In genomic region chr10:71634531-71635164, GRCh38 we compare ENCODE assay signal across 12 cellular contexts.
DNase-seq lines count a peak whose midpoint lies in the region; ATAC-seq, FAIRE-seq and TF ChIP-seq lines count a peak whose summit lies in the region.
"Had no signal": no experiment of that assay in that cellular context is flagged by ENCODE, and none has a peak within 500 bp of the region (broad histone marks: within the 10 kb centered on the region; RNA-seq: fewer than 3 reads in every experiment).

No MANE protein-coding gene starts in this region.

- no peak overlapping the region for H3K4me3 ChIP-seq in BLaER1
- no peak overlapping the region for H3K4me3 ChIP-seq in endodermal cell (ENCODE audit: low read length)
- H3K4me3 ChIP-seq: lower lobe of right lung, SJSA1 had no signal

- DNase-seq in NCI-H524 treated with DMSO at 0.1 percent for 48 hours (lab: John Stamatoyannopoulos, UW) (peak; percentile 19), endodermal cell (no peak), myocyte (ENCODE audit: low read depth) (peak; percentile 20), frontal cortex (ENCODE audit: low spot score in 2 of 2) (no peak)
- DNase-seq in activated T-helper 1 cell treated with anti-CD3 and anti-CD28 coated beads, Interleukin-12 subunit alpha, Interleukin-12 subunit beta, Interleukin-2, Interleukin-4 antibody, amounts not matched to agents 30 ng/mL and 10 ng/mL and 1 ng/mL, durations not matched to agents 14 hours and 24 hours and 36 hours (ENCODE audit: low spot score) = no peak
- DNase-seq: activated gamma-delta T cell treated with Interleukin-2 at 50 U/mL for 16 hours, lower lobe of right lung had no signal

- peaks cover 15% of the 10 kb centered on the region for H3K27me3 Mint-ChIP-seq in endodermal cell (ENCODE audit: insufficient read depth)
- peaks cover 3% of the 10 kb centered on the region for H3K27me3 Mint-ChIP-seq in activated T-helper 1 cell treated with anti-CD3 and anti-CD28 coated beads, Interleukin-12 subunit alpha, Interleukin-12 subunit beta, Interleukin-2, Interleukin-4 antibody, amounts not matched to agents 30 ng/mL and 10 ng/mL and 1 ng/mL, durations not matched to agents 14 hours and 24 hours and 36 hours (ENCODE audit: insufficient read depth)

- no peaks in the 10 kb centered on the region for H3K36me3 ChIP-seq in BLaER1
- no peaks in the 10 kb centered on the region for H3K36me3 ChIP-seq in endodermal cell (ENCODE audit: control insufficient read depth, insufficient read depth, low read length)
- H3K36me3 ChIP-seq: lower lobe of right lung, SJSA1 had no signal

- no peaks in the 10 kb centered on the region for H3K9me3 Mint-ChIP-seq in endodermal cell
- no peaks in the 10 kb centered on the region for H3K9me3 Mint-ChIP-seq in activated T-helper 1 cell treated with anti-CD3 and anti-CD28 coated beads, Interleukin-12 subunit alpha, Interleukin-12 subunit beta, Interleukin-2, Interleukin-4 antibody, amounts not matched to agents 30 ng/mL and 10 ng/mL and 1 ng/mL, durations not matched to agents 14 hours and 24 hours and 36 hours

- FAIRE-seq in frontal cortex (lab: Jason Lieb, UNC) = no peak
- FAIRE-seq: astrocyte had no signal

- 65 to 70% methylated on average over 5 of the region's 5 CpGs for WGBS in endodermal cell (ENCODE audit: insufficient coverage in 1 of 2, insufficient read length in 1 of 2), 2 experiments

- H3K27me3 ChIP-seq in BLaER1 (no peaks in the 10 kb centered on the region), endodermal cell (ENCODE audit: control insufficient read depth, insufficient read depth, low read length, poor library complexity, severe bottlenecking) (no peaks in the 10 kb centered on the region)
- H3K27me3 ChIP-seq: SJSA1 had no signal

- H3K9ac ChIP-seq in BLaER1 (no peak overlapping the region), endodermal cell (ENCODE audit: extremely low read depth, low read length, poor library complexity, severe bottlenecking) (no peak overlapping the region)

- H4K20me1 ChIP-seq in BLaER1 = no peaks in the 10 kb centered on the region

- H3K9me3 ChIP-seq in BLaER1 (no peaks in the 10 kb centered on the region), endodermal cell (ENCODE audit: control insufficient read depth, low read length) (no peaks in the 10 kb centered on the region)
- H3K9me3 ChIP-seq: lower lobe of right lung, SJSA1 had no signal

- no peak for ATAC-seq in GM19467 (IDR thresholded peaks at IDR 0.05; ENCODE audit: unreplicated experiment)
- no peak for ATAC-seq in GM21786 (IDR thresholded peaks at IDR 0.05; ENCODE audit: unreplicated experiment)
- ATAC-seq: lower lobe of right lung had no signal

- H3K4me2 ChIP-seq in BLaER1 = peak overlapping the region; percentile 62

- peak overlapping the region; percentile 11 for H3K27ac Mint-ChIP-seq in endodermal cell
- no peak overlapping the region for H3K27ac Mint-ChIP-seq in activated T-helper 1 cell treated with anti-CD3 and anti-CD28 coated beads, Interleukin-12 subunit alpha, Interleukin-12 subunit beta, Interleukin-2, Interleukin-4 antibody, amounts not matched to agents 30 ng/mL and 10 ng/mL and 1 ng/mL, durations not matched to agents 14 hours and 24 hours and 36 hours

- H3K36me3 Mint-ChIP-seq in endodermal cell (ENCODE audit: low read depth) = no peaks in the 10 kb centered on the region
- no peaks in the 10 kb centered on the region for H3K36me3 Mint-ChIP-seq in activated T-helper 1 cell treated with anti-CD3 and anti-CD28 coated beads, Interleukin-12 subunit alpha, Interleukin-12 subunit beta, Interleukin-2, Interleukin-4 antibody, amounts not matched to agents 30 ng/mL and 10 ng/mL and 1 ng/mL, durations not matched to agents 14 hours and 24 hours and 36 hours (ENCODE audit: low read depth)

- H3K27ac ChIP-seq in BLaER1 = no peak overlapping the region
- H3K27ac ChIP-seq in endodermal cell (ENCODE audit: low read depth, low read length) = no peak overlapping the region
- H3K27ac ChIP-seq: lower lobe of right lung, SJSA1 had no signal

- H3K4me1 ChIP-seq in BLaER1 = peaks cover 55% of the 10 kb centered on the region
- H3K4me1 ChIP-seq in endodermal cell (ENCODE audit: control insufficient read depth, insufficient read depth, low read length) = peaks cover 46% of the 10 kb centered on the region
- H3K4me1 ChIP-seq: SJSA1 had no signal

- H3K4me3 Mint-ChIP-seq in endodermal cell = no peak overlapping the region
- H3K4me3 Mint-ChIP-seq in activated T-helper 1 cell treated with anti-CD3 and anti-CD28 coated beads, Interleukin-12 subunit alpha, Interleukin-12 subunit beta, Interleukin-2, Interleukin-4 antibody, amounts not matched to agents 30 ng/mL and 10 ng/mL and 1 ng/mL, durations not matched to agents 14 hours and 24 hours and 36 hours = no peak overlapping the region

- H3K4me1 Mint-ChIP-seq in endodermal cell = peaks cover 84% of the 10 kb centered on the region
- no peaks in the 10 kb centered on the region for H3K4me1 Mint-ChIP-seq in activated T-helper 1 cell treated with anti-CD3 and anti-CD28 coated beads, Interleukin-12 subunit alpha, Interleukin-12 subunit beta, Interleukin-2, Interleukin-4 antibody, amounts not matched to agents 30 ng/mL and 10 ng/mL and 1 ng/mL, durations not matched to agents 14 hours and 24 hours and 36 hours (ENCODE audit: low read depth)

- TF ChIP-seq CTCF in endodermal cell (conservative IDR thresholded peaks at IDR 0.05) = no peak

- intact Hi-C loops in activated T-helper 1 cell treated with anti-CD3 and anti-CD28 coated beads, Interleukin-12 subunit alpha, Interleukin-12 subunit beta, Interleukin-2, Interleukin-4 antibody, amounts not matched to agents 30 ng/mL and 10 ng/mL and 1 ng/mL, durations not matched to agents 14 hours and 24 hours and 36 hours (cut with micrococcal nuclease) = no loop called here

Comparison
In these comparisons a context has a peak if more than half of its experiments do, and no peak if none do; other contexts are left out.
1. DNase-seq: peak in NCI-H524 treated with DMSO at 0.1 percent for 48 hours (single experiment) and myocyte (single experiment); none in endodermal cell (single experiment), frontal cortex (0 of 2) and activated T-helper 1 cell treated with anti-CD3 and anti-CD28 coated beads, Interleukin-12 subunit alpha, Interleukin-12 subunit beta, Interleukin-2, Interleukin-4 antibody, amounts not matched to agents 30 ng/mL and 10 ng/mL and 1 ng/mL, durations not matched to agents 14 hours and 24 hours and 36 hours (single experiment).